8 cellular contexts compared by ENCODE assay signal in the genomic region with DNA sequence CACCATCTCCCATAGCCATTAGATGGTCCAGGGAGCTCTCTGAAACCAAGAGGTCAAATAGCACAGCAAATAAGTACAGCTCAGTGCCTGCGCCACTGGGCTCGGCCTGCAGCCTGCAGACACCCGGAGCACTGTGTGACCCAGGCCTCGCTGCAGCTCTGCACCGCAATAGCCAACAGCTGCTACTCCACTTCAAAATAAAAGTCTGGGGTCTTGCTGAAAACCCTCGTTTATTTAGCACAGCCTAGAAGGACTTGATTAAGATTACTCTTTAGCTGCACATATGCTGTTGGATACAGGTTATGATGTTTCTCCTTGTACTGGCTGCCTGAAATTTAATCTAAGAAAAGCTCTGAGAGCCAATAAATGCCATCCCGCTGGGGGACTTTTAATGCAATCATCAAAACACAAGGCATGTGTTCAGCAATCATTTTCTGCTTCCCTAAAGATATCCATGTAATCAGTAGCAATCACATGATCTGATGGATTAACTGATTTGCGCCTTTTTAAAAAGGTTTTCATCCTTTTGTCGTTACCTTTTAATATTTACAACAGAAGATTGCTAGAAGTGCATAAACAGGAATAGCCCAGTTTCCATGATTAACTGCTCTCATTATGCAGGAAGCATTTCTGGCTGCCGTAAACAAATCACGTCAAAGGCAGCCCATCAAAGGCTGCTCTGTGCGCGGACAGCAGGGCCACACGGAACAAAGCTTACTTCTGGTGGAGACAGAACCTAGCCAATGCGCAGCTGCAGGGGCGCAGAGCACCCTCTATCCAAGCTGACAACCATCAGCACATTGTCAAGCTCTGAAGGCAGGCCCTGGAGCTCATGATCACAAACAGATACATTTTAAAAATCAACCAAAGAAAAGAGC. TPM values are rescaled to one million over a fixed set of nuclear protein-coding genes. Genes with fewer than 3 reads are reported as not detected.
DNase-seq lines count a peak whose midpoint lies in the region; ATAC-seq and TF ChIP-seq lines count a peak whose summit lies in the region.

No MANE protein-coding gene starts in this region.

- peaks cover 37% of the 10 kb centered on the region for H3K79me2 ChIP-seq in mammary epithelial cell (ENCODE audit: insufficient read depth, low read length)

- H3K27me3 ChIP-seq in NT2/D1 (ENCODE audit: insufficient read depth, insufficient read length) (no peaks in the 10 kb centered on the region), mammary epithelial cell (ENCODE audit: insufficient read depth, low read length) (no peaks in the 10 kb centered on the region), rectal smooth muscle tissue (ENCODE audit: control insufficient read depth, insufficient read depth, low read length) (no peaks in the 10 kb centered on the region)

- intact Hi-C loops in mammary epithelial cell (cut with micrococcal nuclease) = no loop called here

- no peak for TF ChIP-seq CTCF in mammary epithelial cell (conservative IDR thresholded peaks at IDR 0.05 in 1 of 2, IDR thresholded peaks at IDR 0.05 in 1 of 2; ENCODE audit: extremely low read depth in 1 of 2, insufficient read depth in 1 of 2, low read depth in 1 of 2, low read length in 2 of 2)

- in situ Hi-C loops in mammary epithelial cell (cut with MboI; ENCODE audit: low sequenced_read_pairs in 2 of 2) = no loop called here

- no peak overlapping the region for H3K9ac ChIP-seq in NT2/D1 (ENCODE audit: insufficient read length, low read depth)
- no peak overlapping the region for H3K9ac ChIP-seq in mammary epithelial cell (ENCODE audit: insufficient read depth, low read length)
- H3K9ac ChIP-seq in rectal smooth muscle tissue (ENCODE audit: low read length) = peak overlapping the region; percentile 3

- H3K4me2 ChIP-seq in mammary epithelial cell (ENCODE audit: insufficient read depth, low read depth, low read length) = peak overlapping the region; percentile 59

- no TSS peak for BruUV-seq in mammary epithelial cell (replicated peaks; lab: Mats Ljungman, UMichigan)

- 46% methylated on average over 15 of the region's 16 CpGs for WGBS in mammary epithelial cell (ENCODE audit: low coverage, missing lambda C conversion rate)

- CTCF ChIA-PET in mammary epithelial cell (lab: Charles Lee; ENCODE audit: low non-redundant PET) = interaction anchor here (0.5 to 0.7 kb wide), 2 partner anchors 17 to 172 kb away, joined by 4 to 6 read pairs; no protein-coding TSS in a partner anchor

- no peak overlapping the region for H3K4me3 ChIP-seq in NT2/D1 (ENCODE audit: insufficient read length, low read depth)
- H3K4me3 ChIP-seq in mammary epithelial cell (replicated peaks in 1 of 3; ENCODE audit: insufficient read depth in 1 of 3, low read depth in 2 of 3, low read length in 3 of 3) = peak overlapping the region in 1 of 3 experiments; percentile 18
- peak overlapping the region; percentile 13 for H3K4me3 ChIP-seq in iPS-11a (ENCODE audit: low read depth, low read length)
- H3K4me3 ChIP-seq in rectal smooth muscle tissue (ENCODE audit: low read length) = peak overlapping the region; percentile 68

- no peaks in the 10 kb centered on the region for H3K4me1 ChIP-seq in NT2/D1 (ENCODE audit: insufficient read depth, insufficient read length)
- H3K4me1 ChIP-seq in mammary epithelial cell (ENCODE audit: insufficient read depth, low read length) = peaks cover 9% of the 10 kb centered on the region
- H3K4me1 ChIP-seq in rectal smooth muscle tissue (ENCODE audit: control insufficient read depth, insufficient read depth, low read length) = peaks cover 15% of the 10 kb centered on the region

- peak overlapping the region; percentile 23 for H2AFZ ChIP-seq in mammary epithelial cell (ENCODE audit: low read depth, low read length)

- dilution Hi-C loops in mammary epithelial cell (cut with HindIII; ENCODE audit: low sequenced_read_pairs) = no loop called here

- peak; percentile 21 for DNase-seq in GDM1 (lab: John Stamatoyannopoulos, UW)
- DNase-seq in HUDEP-2 (lab: John Stamatoyannopoulos, UW; ENCODE audit: unreplicated experiment in 76 of 76) = peak in 49 of 76 experiments; percentile 3 to 63 (median 24)
- peak; percentile 52 for DNase-seq in NT2/D1 (ENCODE audit: low read depth, low spot score)
- DNase-seq in mammary epithelial cell = peak; percentile 65
- no peak for DNase-seq in stimulated activated CD4-positive, alpha-beta T cell treated with anti-CD3 and anti-CD28 coated beads, Interleukin-4, amount 100 ng/mL, for 1 hour

- H3K36me3 ChIP-seq in NT2/D1 (ENCODE audit: insufficient read depth, insufficient read length, low read length) = no peaks in the 10 kb centered on the region
- H3K36me3 ChIP-seq in mammary epithelial cell (ENCODE audit: insufficient read depth, low read length) = no peaks in the 10 kb centered on the region
- H3K36me3 ChIP-seq in rectal smooth muscle tissue (ENCODE audit: control insufficient read depth, insufficient read depth, low read length) = no peaks in the 10 kb centered on the region

- H3K27ac ChIP-seq in mammary epithelial cell (ENCODE audit: insufficient read depth, low read depth, low read length) = no peak overlapping the region
- H3K27ac ChIP-seq in rectal smooth muscle tissue (ENCODE audit: low read depth, low read length) = peak overlapping the region; percentile 73

- H3K9me3 ChIP-seq in NT2/D1 (ENCODE audit: insufficient read depth, low read length) = no peaks in the 10 kb centered on the region
- H3K9me3 ChIP-seq in mammary epithelial cell (replicated peaks; ENCODE audit: insufficient read depth, low read length) = no peaks in the 10 kb centered on the region

- no peaks in the 10 kb centered on the region for H4K20me1 ChIP-seq in mammary epithelial cell (ENCODE audit: insufficient read depth, low read length)

- ATAC-seq in GM21529 (IDR thresholded peaks at IDR 0.05; ENCODE audit: unreplicated experiment) = peak; percentile 93

RNA-seq across cellular contexts. Expression of a gene that starts 58.8 kb away (rescaled TPM):
- total RNA-seq in mammary epithelial cell = 10 to 100 TPM; 50.7 to 54.8 TPM
- polyA plus RNA-seq in mammary epithelial cell = 18.1 TPM
- polyA minus RNA-seq in mammary epithelial cell = 28.5 TPM
